ENCODE assay signal across 8 cellular contexts in genomic region chr4:37682701-37683401, GRCh38. TPM values are rescaled to one million over a fixed set of nuclear protein-coding genes. Genes with fewer than 3 reads are reported as not detected.
DNase-seq lines count a peak whose midpoint lies in the region; ATAC-seq lines count a peak whose summit lies in the region.

No MANE protein-coding gene starts in this region.

- H3K27ac Mint-ChIP-seq in IgD-negative memory B cell = peak overlapping the region in 2 of 3 donors; percentile 6 to 59

- H3K9me3 ChIP-seq in BLaER1 = no peaks in the 10 kb centered on the region
- no peaks in the 10 kb centered on the region for H3K9me3 ChIP-seq in MG63

- H3K27me3 ChIP-seq in BLaER1 (no peaks in the 10 kb centered on the region), MG63 (no peaks in the 10 kb centered on the region)

- H4K20me1 ChIP-seq in BLaER1 = 0 out of 2 replicates have a peak, but pooled peaks cover 8% of the 10 kb centered on the region

- peaks cover 38% of the 10 kb centered on the region for H3K4me1 ChIP-seq in BLaER1

- H3K36me3 ChIP-seq in BLaER1 = peaks cover 12% of the 10 kb centered on the region; the same call in 1 of the 2 replicates
- no peaks in the 10 kb centered on the region for H3K36me3 ChIP-seq in MG63

- peaks cover 4% of the 10 kb centered on the region for H3K27me3 Mint-ChIP-seq in IgD-negative memory B cell

- H3K9me3 Mint-ChIP-seq in IgD-negative memory B cell = no peaks in the 10 kb centered on the region

- DNase-seq in dermis blood vessel endothelial cell = peak; percentile 38
- DNase-seq in putamen (ENCODE audit: low spot score) = no peak
- DNase-seq in MG63 = no peak
- DNase-seq in NCI-H524 (lab: John Stamatoyannopoulos, UW) = no peak
- no peak for DNase-seq in kidney glomerular epithelial cell (lab: John Stamatoyannopoulos, UW)

- no peak overlapping the region for H3K4me3 ChIP-seq in BLaER1
- H3K4me3 ChIP-seq in MG63 = no peak overlapping the region

- peak; percentile 25 for ATAC-seq in GM19452 (IDR thresholded peaks at IDR 0.05; ENCODE audit: unreplicated experiment)

- H3K36me3 Mint-ChIP-seq in IgD-negative memory B cell = no peaks in the 10 kb centered on the region

- H3K27ac ChIP-seq in BLaER1 = no peak overlapping the region

- H3K4me1 Mint-ChIP-seq in IgD-negative memory B cell = peaks cover 20 to 29% (median 20%) of the 10 kb centered on the region in 3 donors

- H3K9ac ChIP-seq in BLaER1 = no peak overlapping the region

- peak overlapping the region; percentile 15 to 72 (median 38) for H3K4me3 Mint-ChIP-seq in IgD-negative memory B cell

- peak overlapping the region; percentile 51 for H3K4me2 ChIP-seq in BLaER1

RNA-seq across cellular contexts. Expression of gene RELL1, which starts 3.3 kb away (rescaled TPM):
- polyA plus RNA-seq in IgD-negative memory B cell = 0.86 TPM
- 187 and 289 TPM in 2 replicates for total RNA-seq in dermis blood vessel endothelial cell
- total RNA-seq in MG63 (2014; rRNA removed; shearing (Covaris generic); ENCODE audit: low replicate concordance) = 14.4 and 28.9 TPM in 2 replicates
